ENCODE assay signal across 6 cellular contexts in the genomic region with DNA sequence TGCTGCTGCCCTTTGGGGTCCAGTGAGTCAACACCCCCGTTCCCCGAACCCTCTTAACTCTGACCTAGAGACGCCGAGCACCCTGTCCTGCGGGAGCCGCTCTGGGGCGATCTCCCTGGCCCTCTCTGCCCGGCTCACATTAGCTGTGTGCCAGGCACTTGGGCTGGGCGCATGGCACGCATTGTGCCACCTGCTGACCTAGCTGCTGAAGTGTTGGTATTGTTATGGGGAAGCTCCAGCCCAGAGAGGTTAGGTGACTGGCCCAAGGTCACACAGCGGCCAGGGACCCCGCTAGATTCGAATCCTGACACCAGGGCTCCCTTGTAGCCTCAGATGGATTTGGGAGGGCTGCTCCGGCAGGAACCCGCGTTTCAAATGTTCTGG. TPM values are rescaled to one million over a fixed set of nuclear protein-coding genes. Genes with fewer than 3 reads are reported as not detected.
DNase-seq lines count a peak whose midpoint lies in the region; ATAC-seq and TF ChIP-seq lines count a peak whose summit lies in the region.

No MANE protein-coding gene starts in this region.

- peaks cover 0 to 28% (median 15%) of the 10 kb centered on the region in 12 donors for H3K4me1 ChIP-seq in heart left ventricle
- peaks cover 18% of the 10 kb centered on the region for H3K4me1 ChIP-seq in testis

- 42 to 76% (median 51%) methylated on average over 10 to 16 of the region's 16 CpGs for WGBS in heart left ventricle, 4 donors
- 22 to 29% methylated on average over 10 to 15 of the region's 16 CpGs for WGBS in testis, 2 donors

- ATAC-seq in Right ventricle myocardium inferior, result peak; percentile 21
- ATAC-seq in heart left ventricle, result peak in 2 of 4 donors; percentile 13 to 17
- no peak for ATAC-seq in GM21423 (IDR thresholded peaks at IDR 0.05; ENCODE audit: unreplicated experiment)

- TF ChIP-seq CTCF in heart left ventricle (IDR thresholded peaks at IDR 0.05) (no peak), testis (IDR thresholded peaks at IDR 0.05) (no peak)

- H3K27ac ChIP-seq in heart left ventricle (peak overlapping the region in 11 of 12 donors; percentile 82 to 97 (median 89)), testis (peak overlapping the region; percentile 79 to 86)

- H3K4me3 ChIP-seq in heart left ventricle (peak overlapping the region; percentile 65 to 98 (median 82)), testis (peak overlapping the region; percentile 81 to 83)

- TF ChIP-seq POLR2A in heart left ventricle (IDR thresholded peaks at IDR 0.05), result no peak
- TF ChIP-seq POLR2A in testis (IDR thresholded peaks at IDR 0.05), result no peak

- intact Hi-C loops in Right ventricle myocardium inferior (cut with DNase I), result no loop called here
- intact Hi-C loops in cardiac septum (cut with DNase I), result no loop called here
- intact Hi-C loops in heart left ventricle (cut with DNase I), result no loop called here
- intact Hi-C loops in testis (cut with DNase I; ENCODE audit: low total_unique reads), result no loop called here

- H3K9me3 ChIP-seq in heart left ventricle (no peaks in the 10 kb centered on the region), testis (no peaks in the 10 kb centered on the region)

- H3K36me3 ChIP-seq in heart left ventricle (peaks cover 0 to 5% (median 0%) of the 10 kb centered on the region in 9 donors), testis (ENCODE audit: low read depth, missing control alignments) (no peaks in the 10 kb centered on the region)

- H3K27me3 ChIP-seq in heart left ventricle (no peaks in the 10 kb centered on the region), testis (no peaks in the 10 kb centered on the region)

- DNase-seq in Right ventricle myocardium inferior (ENCODE audit: missing footprints), result no peak
- no peak for DNase-seq in cardiac septum (ENCODE audit: low spot score)
- peak in 1 of 5 donors; percentile 62 for DNase-seq in heart left ventricle
- DNase-seq in testis, result peak; percentile 59
- DNase-seq in NCI-H1694 (lab: John Stamatoyannopoulos, UW), result no peak

RNA-seq across cellular contexts. Expression of a gene that starts 1.1 kb away (rescaled TPM):
- total RNA-seq in Right ventricle myocardium inferior (1.4 TPM), cardiac septum (0.83 TPM), heart left ventricle (1 to 10 TPM in 3 of 9 donors, under 1 TPM in 5, not detected in 1; 0.32 to 1.7 (median 0.97) TPM), testis (10 to 100 TPM; 13.8 to 14.4 TPM)
- polyA plus RNA-seq in heart left ventricle (1 to 10 TPM; 1.2 to 1.8 TPM), testis (ENCODE audit: insufficient read depth, low read depth, low replicate concordance) (7.1 TPM)

RNA-seq across cellular contexts. Expression of a gene that starts 8.1 kb away (rescaled TPM):
- 45.6 TPM for total RNA-seq in Right ventricle myocardium inferior
- total RNA-seq in cardiac septum, result 33.4 TPM
- total RNA-seq in heart left ventricle, result 10 to 100 TPM; 24.3 to 50.4 (median 33.2) TPM
- 10 to 100 TPM; 37.5 to 59.1 TPM for polyA plus RNA-seq in heart left ventricle
- 10 to 100 TPM; 52.8 to 68.5 TPM for total RNA-seq in testis
- polyA plus RNA-seq in testis (ENCODE audit: insufficient read depth, low read depth, low replicate concordance), result 103 TPM

RNA-seq across cellular contexts. Expression of a gene that starts 13.0 kb away (rescaled TPM):
- 65.9 TPM for total RNA-seq in Right ventricle myocardium inferior
- total RNA-seq in cardiac septum, result 43.1 TPM
- 10 to 100 TPM; 48.1 to 76.2 (median 57.9) TPM for total RNA-seq in heart left ventricle
- 10 to 100 TPM; 53.1 to 71.7 TPM for polyA plus RNA-seq in heart left ventricle
- 10 to 100 TPM; 27.6 to 38.6 TPM for total RNA-seq in testis
- polyA plus RNA-seq in testis (ENCODE audit: insufficient read depth, low read depth, low replicate concordance), result 26.7 TPM

RNA-seq across cellular contexts. Expression of a gene that starts 17.8 kb away (rescaled TPM):
- total RNA-seq in Right ventricle myocardium inferior, result 8.6 TPM
- 12.1 TPM for total RNA-seq in cardiac septum
- 10 to 100 TPM in 8 of 9 donors, 1 to 10 TPM in 1; 8.4 to 22.0 (median 12.5) TPM for total RNA-seq in heart left ventricle
- polyA plus RNA-seq in heart left ventricle, result 10 to 100 TPM; 10.4 to 19.1 TPM
- total RNA-seq in testis, result 10 to 100 TPM; 37.6 to 40.6 TPM
- 18.9 TPM for polyA plus RNA-seq in testis (ENCODE audit: insufficient read depth, low read depth, low replicate concordance)

RNA-seq across cellular contexts. Expression of a gene that starts 23.7 kb away (rescaled TPM):
- total RNA-seq in Right ventricle myocardium inferior (3.4 TPM), cardiac septum (1.8 TPM), heart left ventricle (1 to 10 TPM in 7 of 9 donors, under 1 TPM in 2; 0.71 to 4.1 (median 2.0) TPM), testis (10 to 100 TPM; 17.2 to 27.2 TPM)
- polyA plus RNA-seq in heart left ventricle (1 to 10 TPM; 2.1 to 2.9 TPM), testis (ENCODE audit: insufficient read depth, low read depth, low replicate concordance) (45.3 TPM)
